18 cellular contexts compared by ENCODE assay signal in genomic region chr12:10279937-10280336, GRCh38. TPM values are rescaled to one million over a fixed set of nuclear protein-coding genes. Genes with fewer than 3 reads are reported as not detected.
DNase-seq lines count a peak whose midpoint lies in the region; ATAC-seq, FAIRE-seq and TF ChIP-seq lines count a peak whose summit lies in the region.
"Had no signal": no experiment of that assay in that cellular context is flagged by ENCODE, and none has a peak within 500 bp of the region (broad histone marks: within the 10 kb centered on the region; RNA-seq: fewer than 3 reads in every experiment).

No MANE protein-coding gene starts in this region.

- no peak for TF ChIP-seq POLR2A in A549 (IDR thresholded peaks at IDR 0.05; ENCODE audit: low read length)

- no peaks in the 10 kb centered on the region for H3K9me3 ChIP-seq in A549
- H3K9me3 ChIP-seq: BLaER1 had no signal

- no peak overlapping the region for H3K4me3 ChIP-seq in A549
- H3K4me3 ChIP-seq: BLaER1, GM12878 had no signal

- H3K9me3 Mint-ChIP-seq in activated CD8-positive, alpha-beta T cell treated with anti-CD3 and anti-CD28 coated beads for 36 hours = peaks cover 1% of the 10 kb centered on the region
- H3K9me3 Mint-ChIP-seq in activated CD8-positive, alpha-beta T cell treated with anti-CD3 and anti-CD28 coated beads, Interleukin-2, amount 10 ng/mL, durations not matched to agents 7 days and 5 days (ENCODE audit: insufficient read depth) = peaks cover 14% of the 10 kb centered on the region
- H3K9me3 Mint-ChIP-seq in effector memory CD8-positive, alpha-beta T cell = no peaks in the 10 kb centered on the region
- peaks cover 5% of the 10 kb centered on the region for H3K9me3 Mint-ChIP-seq in stimulated activated effector memory CD8-positive, alpha-beta T cell treated with anti-CD3 and anti-CD28 coated beads, Interleukin-12 subunit alpha, Interleukin-12 subunit beta, amount 100 ng/mL, for 72 hours
- H3K9me3 Mint-ChIP-seq: HFFc6 had no signal

- TF ChIP-seq RAD21 in A549 (conservative IDR thresholded peaks at IDR 0.05 in 1 of 2, IDR thresholded peaks at IDR 0.05 in 1 of 2) = no peak

- POLR2A ChIA-PET in activated CD8-positive, alpha-beta T cell treated with anti-CD3 and anti-CD28 coated beads for 36 hours (lab: Charles Lee) = no interaction called here
- POLR2A ChIA-PET in activated CD8-positive, alpha-beta T cell treated with anti-CD3 and anti-CD28 coated beads, Interleukin-2, amount 10 ng/mL, durations not matched to agents 7 days and 5 days (lab: Charles Lee) = no interaction called here
- POLR2A ChIA-PET in A549 (lab: Yijun Ruan, JAX) = no interaction called here

- peaks cover 1% of the 10 kb centered on the region for H3K36me3 Mint-ChIP-seq in activated CD8-positive, alpha-beta T cell treated with anti-CD3 and anti-CD28 coated beads for 36 hours (ENCODE audit: low read depth)
- no peaks in the 10 kb centered on the region for H3K36me3 Mint-ChIP-seq in activated CD8-positive, alpha-beta T cell treated with anti-CD3 and anti-CD28 coated beads, Interleukin-2, amount 10 ng/mL, durations not matched to agents 7 days and 5 days (ENCODE audit: low read depth)
- H3K36me3 Mint-ChIP-seq in effector memory CD8-positive, alpha-beta T cell (ENCODE audit: insufficient read depth) = no peaks in the 10 kb centered on the region
- no peaks in the 10 kb centered on the region for H3K36me3 Mint-ChIP-seq in stimulated activated effector memory CD8-positive, alpha-beta T cell treated with anti-CD3 and anti-CD28 coated beads, Interleukin-12 subunit alpha, Interleukin-12 subunit beta, amount 100 ng/mL, for 72 hours

- 49% methylated on average over 3 of the region's 3 CpGs for WGBS in A549 (ENCODE audit: missing lambda C conversion rate)

- TF ChIP-seq CTCF in activated CD8-positive, alpha-beta T cell treated with anti-CD3 and anti-CD28 coated beads for 36 hours (IDR thresholded peaks at IDR 0.05) = no peak
- no peak for TF ChIP-seq CTCF in A549 (IDR thresholded peaks at IDR 0.05)

- peaks cover 2% of the 10 kb centered on the region for H3K27me3 Mint-ChIP-seq in activated CD8-positive, alpha-beta T cell treated with anti-CD3 and anti-CD28 coated beads for 36 hours
- peaks cover 1% of the 10 kb centered on the region for H3K27me3 Mint-ChIP-seq in activated CD8-positive, alpha-beta T cell treated with anti-CD3 and anti-CD28 coated beads, Interleukin-2, amount 10 ng/mL, durations not matched to agents 7 days and 5 days (ENCODE audit: low read depth)
- peaks cover 0 to 6% of the 10 kb centered on the region in 2 donors for H3K27me3 Mint-ChIP-seq in effector memory CD8-positive, alpha-beta T cell

- intact Hi-C loops in activated CD8-positive, alpha-beta T cell treated with anti-CD3 and anti-CD28 coated beads for 36 hours (cut with micrococcal nuclease) = no loop called here

- no peaks in the 10 kb centered on the region for H3K4me1 ChIP-seq in A549
- H3K4me1 ChIP-seq: BLaER1 had no signal

- no peak overlapping the region for H3K27ac Mint-ChIP-seq in activated CD8-positive, alpha-beta T cell treated with anti-CD3 and anti-CD28 coated beads for 36 hours
- H3K27ac Mint-ChIP-seq in activated CD8-positive, alpha-beta T cell treated with anti-CD3 and anti-CD28 coated beads, Interleukin-2, amount 10 ng/mL, durations not matched to agents 7 days and 5 days = no peak overlapping the region
- H3K27ac Mint-ChIP-seq in effector memory CD8-positive, alpha-beta T cell = peak overlapping the region; percentile 35 to 36
- no peak overlapping the region for H3K27ac Mint-ChIP-seq in stimulated activated effector memory CD8-positive, alpha-beta T cell treated with anti-CD3 and anti-CD28 coated beads, Interleukin-12 subunit alpha, Interleukin-12 subunit beta, amount 100 ng/mL, for 72 hours
- H3K27ac Mint-ChIP-seq: HFFc6 had no signal

- no peak overlapping the region for H3K4me2 ChIP-seq in A549
- H3K4me2 ChIP-seq: BLaER1 had no signal

- peaks cover 22% of the 10 kb centered on the region for H3K4me1 Mint-ChIP-seq in activated CD8-positive, alpha-beta T cell treated with anti-CD3 and anti-CD28 coated beads for 36 hours (ENCODE audit: low read depth)
- H3K4me1 Mint-ChIP-seq in activated CD8-positive, alpha-beta T cell treated with anti-CD3 and anti-CD28 coated beads, Interleukin-2, amount 10 ng/mL, durations not matched to agents 7 days and 5 days (ENCODE audit: low read depth) = peaks cover 4% of the 10 kb centered on the region
- H3K4me1 Mint-ChIP-seq in effector memory CD8-positive, alpha-beta T cell (ENCODE audit: low read depth in 2 of 2) = peaks cover 26 to 36% of the 10 kb centered on the region in 2 donors
- peaks cover 41% of the 10 kb centered on the region for H3K4me1 Mint-ChIP-seq in stimulated activated effector memory CD8-positive, alpha-beta T cell treated with anti-CD3 and anti-CD28 coated beads, Interleukin-12 subunit alpha, Interleukin-12 subunit beta, amount 100 ng/mL, for 72 hours

- CTCF ChIA-PET in activated CD8-positive, alpha-beta T cell treated with anti-CD3 and anti-CD28 coated beads for 36 hours (lab: Charles Lee) = no interaction called here
- CTCF ChIA-PET in activated CD8-positive, alpha-beta T cell treated with anti-CD3 and anti-CD28 coated beads, Interleukin-2, amount 10 ng/mL, durations not matched to agents 7 days and 5 days (lab: Charles Lee) = no interaction called here
- CTCF ChIA-PET in A549 (lab: Yijun Ruan, JAX) = interaction anchor here (1.0 kb wide), 1 partner anchor 29 kb away, joined by 3 read pairs; no protein-coding TSS in a partner anchor

- H3K4me3 Mint-ChIP-seq in activated CD8-positive, alpha-beta T cell treated with anti-CD3 and anti-CD28 coated beads for 36 hours = no peak overlapping the region
- H3K4me3 Mint-ChIP-seq in activated CD8-positive, alpha-beta T cell treated with anti-CD3 and anti-CD28 coated beads, Interleukin-2, amount 10 ng/mL, durations not matched to agents 7 days and 5 days = no peak overlapping the region
- H3K4me3 Mint-ChIP-seq in effector memory CD8-positive, alpha-beta T cell = peak overlapping the region; percentile 46 to 67
- peak overlapping the region; percentile 19 for H3K4me3 Mint-ChIP-seq in stimulated activated effector memory CD8-positive, alpha-beta T cell treated with anti-CD3 and anti-CD28 coated beads, Interleukin-12 subunit alpha, Interleukin-12 subunit beta, amount 100 ng/mL, for 72 hours
- H3K4me3 Mint-ChIP-seq: HFFc6 had no signal

- ATAC-seq in activated CD8-positive, alpha-beta T cell treated with anti-CD3 and anti-CD28 coated beads for 36 hours = peak; percentile 47
- ATAC-seq in activated CD8-positive, alpha-beta T cell treated with anti-CD3 and anti-CD28 coated beads, Interleukin-2, amount 10 ng/mL, durations not matched to agents 7 days and 5 days = no peak
- no peak for ATAC-seq in A549
- peak; percentile 92 for ATAC-seq in effector memory CD8-positive, alpha-beta T cell (replicated peaks)
- peak; percentile 58 for ATAC-seq in stimulated activated effector memory CD8-positive, alpha-beta T cell treated with anti-CD3 and anti-CD28 coated beads, Interleukin-12 subunit alpha, Interleukin-12 subunit beta, amount 100 ng/mL, for 72 hours
- ATAC-seq: GM12878, HepG2 had no signal

- DNase-seq in activated CD8-positive, alpha-beta T cell treated with anti-CD3 and anti-CD28 coated beads for 36 hours = peak; percentile 11
- no peak for DNase-seq in activated CD8-positive, alpha-beta T cell treated with anti-CD3 and anti-CD28 coated beads, Interleukin-2, amount 10 ng/mL, durations not matched to agents 7 days and 5 days
- no peak for DNase-seq in A549 (ENCODE audit: low read depth in 1 of 2, low spot score in 1 of 2)
- no peak for DNase-seq in effector memory CD8-positive, alpha-beta T cell
- DNase-seq in stimulated activated effector memory CD8-positive, alpha-beta T cell treated with anti-CD3 and anti-CD28 coated beads, Interleukin-12 subunit alpha, Interleukin-12 subunit beta, amount 100 ng/mL, for 72 hours (ENCODE audit: low spot score in 2 of 2) = no peak
- DNase-seq in HT-29 (ENCODE audit: low spot score) = no peak
- DNase-seq in NCI-H526 treated with DMSO at 0.1 percent for 48 hours (lab: John Stamatoyannopoulos, UW) = no peak
- DNase-seq: AML-193, DMS79, HCEC 1CT, HFFc6 had no signal

- peak; percentile 46 for FAIRE-seq in A549 (lab: Jason Lieb, UNC)
- FAIRE-seq: GM12878, H1, HepG2, HTR-8/SVneo had no signal

- H3K27ac ChIP-seq in A549 = no peak overlapping the region
- H3K27ac ChIP-seq: 22Rv1, BLaER1 had no signal

- no peak for TF ChIP-seq EP300 in A549 (IDR thresholded peaks at IDR 0.05)

RNA-seq across cellular contexts. Expression of gene KLRD1, which starts 27.7 kb away (rescaled TPM):
- total RNA-seq in activated CD8-positive, alpha-beta T cell treated with anti-CD3 and anti-CD28 coated beads for 36 hours = 10 to 100 TPM in 1 of 2 experiments, 1 to 10 TPM in 1; 6.9 to 10.8 TPM
- total RNA-seq in activated CD8-positive, alpha-beta T cell treated with anti-CD3 and anti-CD28 coated beads, Interleukin-2, amount 10 ng/mL, durations not matched to agents 7 days and 5 days = 1 to 10 TPM; 7.6 to 8.8 TPM
- 0.01 TPM in 1 of 2 replicates, not detected in the other for polyA plus RNA-seq in A549 (2011; rRNA removed)
- not detected in 2 replicates for polyA plus RNA-seq in A549 (2012; cell fraction: cytosol; rRNA removed)
- polyA plus RNA-seq in A549 (2012; cell fraction: nucleus; rRNA removed) = not detected in 2 replicates
- polyA plus RNA-seq in A549 (2017; fragmentation: RNase III; extraction: RNeasy Plus Mini Kit Qiagen cat#74134 plus additional on column Dnase treatment) = not detected in 3 replicates
- under 0.01 TPM in 1 of 2 replicates, not detected in the other for polyA minus RNA-seq in A549 (2011; rRNA and poly(A)+ RNA removed)
- not detected in 2 replicates for total RNA-seq in HT-29 (2014; rRNA removed; shearing (Covaris generic))
- total RNA-seq: G401, HepG2 had no signal

Comparison
In these comparisons a context has a peak if more than half of its experiments do, and no peak if none do; other contexts are left out.
1. ATAC-seq: peak in activated CD8-positive, alpha-beta T cell treated with anti-CD3 and anti-CD28 coated beads for 36 hours (single experiment), effector memory CD8-positive, alpha-beta T cell (single experiment) and stimulated activated effector memory CD8-positive, alpha-beta T cell treated with anti-CD3 and anti-CD28 coated beads, Interleukin-12 subunit alpha, Interleukin-12 subunit beta, amount 100 ng/mL, for 72 hours (single experiment); none in activated CD8-positive, alpha-beta T cell treated with anti-CD3 and anti-CD28 coated beads, Interleukin-2, amount 10 ng/mL, durations not matched to agents 7 days and 5 days (single experiment) and A549 (0 of 2).
2. H3K27ac Mint-ChIP-seq: peak in effector memory CD8-positive, alpha-beta T cell (2 of 2); none in activated CD8-positive, alpha-beta T cell treated with anti-CD3 and anti-CD28 coated beads for 36 hours (single experiment), activated CD8-positive, alpha-beta T cell treated with anti-CD3 and anti-CD28 coated beads, Interleukin-2, amount 10 ng/mL, durations not matched to agents 7 days and 5 days (single experiment) and stimulated activated effector memory CD8-positive, alpha-beta T cell treated with anti-CD3 and anti-CD28 coated beads, Interleukin-12 subunit alpha, Interleukin-12 subunit beta, amount 100 ng/mL, for 72 hours (single experiment).
3. H3K4me3 Mint-ChIP-seq: peak in effector memory CD8-positive, alpha-beta T cell (2 of 2) and stimulated activated effector memory CD8-positive, alpha-beta T cell treated with anti-CD3 and anti-CD28 coated beads, Interleukin-12 subunit alpha, Interleukin-12 subunit beta, amount 100 ng/mL, for 72 hours (single experiment); none in activated CD8-positive, alpha-beta T cell treated with anti-CD3 and anti-CD28 coated beads for 36 hours (single experiment) and activated CD8-positive, alpha-beta T cell treated with anti-CD3 and anti-CD28 coated beads, Interleukin-2, amount 10 ng/mL, durations not matched to agents 7 days and 5 days (single experiment).